ENCODE assay signal across 2 cellular contexts in the genomic region with DNA sequence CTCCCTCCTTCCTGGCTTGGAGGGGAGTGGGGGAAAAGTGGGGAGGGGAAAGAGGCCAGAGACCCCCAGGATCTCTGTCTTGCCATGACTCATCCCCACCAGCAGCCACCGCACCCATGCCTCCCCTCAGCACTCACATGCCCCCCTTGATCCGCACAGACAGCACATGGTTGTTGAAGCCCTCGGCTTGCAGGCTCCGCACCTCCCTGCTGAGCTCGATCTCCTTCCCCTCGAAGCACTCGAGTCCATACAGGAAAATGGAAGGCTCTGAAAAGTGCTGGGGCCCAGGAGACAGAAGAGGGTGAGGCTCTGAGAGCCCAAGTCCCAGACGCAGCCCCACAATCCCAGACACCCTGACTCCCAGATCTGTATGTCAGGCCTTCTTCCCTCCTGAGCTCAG.
TF ChIP-seq lines count a peak whose summit lies in the region.

No MANE protein-coding gene starts in this region.

TF ChIP-seq in K562, 482 proteins besides CTCF, POLR2A, EP300 and RAD21:
- peak; percentile 43 for TF ChIP-seq RBFOX2 (IDR thresholded peaks at IDR 0.05; ENCODE audit: low read depth, low read length)
- no peak for TF ChIP-seq ERF (CRISPR knock-in tag; IDR thresholded peaks at IDR 0.05)
- 0 out of 2 replicates have a peak, but pooled peaks have one; percentile 20 for TF ChIP-seq POLR2G (IDR thresholded peaks at IDR 0.05; ENCODE audit: low read depth, low read length)
- no peak for TF ChIP-seq TAF1 (IDR thresholded peaks at IDR 0.05; ENCODE audit: control insufficient read depth, extremely low read depth, insufficient read depth, low read length, severe bottlenecking)
- TF ChIP-seq ZNF398 (CRISPR knock-in tag; IDR thresholded peaks at IDR 0.05): no peak

TF ChIP-seq in SK-N-SH, 30 proteins besides CTCF, POLR2A, EP300 and RAD21:
- no peak for TF ChIP-seq MEF2A (IDR thresholded peaks at IDR 0.05; ENCODE audit: borderline replicate concordance, low read depth)
- TF ChIP-seq REST (IDR thresholded peaks at IDR 0.05; ENCODE audit: low read depth, low read length): no peak
- TF ChIP-seq RXRA (IDR thresholded peaks at IDR 0.05; ENCODE audit: borderline replicate concordance, low read depth): no peak
- TF ChIP-seq USF2 (IDR thresholded peaks at IDR 0.05; ENCODE audit: borderline replicate concordance, low read depth, low read length): no peak
- TF ChIP-seq, protein P1, sequence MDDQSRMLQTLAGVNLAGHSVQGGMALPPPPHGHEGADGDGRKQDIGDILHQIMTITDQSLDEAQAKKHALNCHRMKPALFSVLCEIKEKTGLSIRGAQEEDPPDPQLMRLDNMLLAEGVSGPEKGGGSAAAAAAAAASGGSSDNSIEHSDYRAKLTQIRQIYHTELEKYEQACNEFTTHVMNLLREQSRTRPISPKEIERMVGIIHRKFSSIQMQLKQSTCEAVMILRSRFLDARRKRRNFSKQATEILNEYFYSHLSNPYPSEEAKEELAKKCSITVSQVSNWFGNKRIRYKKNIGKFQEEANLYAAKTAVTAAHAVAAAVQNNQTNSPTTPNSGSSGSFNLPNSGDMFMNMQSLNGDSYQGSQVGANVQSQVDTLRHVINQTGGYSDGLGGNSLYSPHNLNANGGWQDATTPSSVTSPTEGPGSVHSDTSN (IDR thresholded peaks at IDR 0.05): no peak
- TF ChIP-seq POLR2AphosphoS5 (IDR thresholded peaks at IDR 0.05; ENCODE audit: low read depth, low read length): no peak
- TF ChIP-seq JUND (IDR thresholded peaks at IDR 0.05): no peak
- TF ChIP-seq NRF1 (IDR thresholded peaks at IDR 0.05; ENCODE audit: low read depth, low read length): no peak
- no peak for TF ChIP-seq IRF3 (IDR thresholded peaks at IDR 0.05; ENCODE audit: low read depth, low read length)
- no peak for TF ChIP-seq ELF1 (IDR thresholded peaks at IDR 0.05)
- TF ChIP-seq SMC3 (IDR thresholded peaks at IDR 0.05; ENCODE audit: low read depth, low read length): no peak
- TF ChIP-seq RFX5 (IDR thresholded peaks at IDR 0.05; ENCODE audit: low read length): no peak
- TF ChIP-seq TEAD4 (IDR thresholded peaks at IDR 0.05; ENCODE audit: borderline replicate concordance, insufficient read depth): no peak
- no peak for TF ChIP-seq FOSL2 (IDR thresholded peaks at IDR 0.05; ENCODE audit: borderline replicate concordance, low read depth)
- TF ChIP-seq EZH2phosphoT487 (IDR thresholded peaks at IDR 0.05; ENCODE audit: borderline replicate concordance, low read depth): no peak
- TF ChIP-seq GATA2 (CRISPR knock-in tag; IDR thresholded peaks at IDR 0.05): no peak
- no peak for TF ChIP-seq SIN3A (IDR thresholded peaks at IDR 0.05; ENCODE audit: borderline replicate concordance, low read depth, low read length)
- no peak for TF ChIP-seq GABPA (IDR thresholded peaks at IDR 0.05; ENCODE audit: low read depth)
